In genomic region chr4:185638093-185638492, GRCh38 we compare ENCODE assay signal across 1 cellular context.
TF ChIP-seq lines count a peak whose summit lies in the region.

No MANE protein-coding gene starts in this region.

TF ChIP-seq in GM23338, 12 proteins besides CTCF, POLR2A, EP300 and RAD21 (continued from another document):
- TF ChIP-seq ZNF462 (CRISPR knock-in tag; IDR thresholded peaks at IDR 0.05) (no peak), STAT1 (IDR thresholded peaks at IDR 0.05; ENCODE audit: unreplicated experiment) (no peak), EZH2 (IDR thresholded peaks at IDR 0.05; ENCODE audit: low read depth, unreplicated experiment) (no peak), CREB1 (CRISPR knock-in tag; IDR thresholded peaks at IDR 0.05; ENCODE audit: low read depth) (no peak), JUNB (IDR thresholded peaks at IDR 0.05; ENCODE audit: unreplicated experiment) (no peak), REST (IDR thresholded peaks at IDR 0.05; ENCODE audit: unreplicated experiment) (no peak), ZNF331 (CRISPR knock-in tag; IDR thresholded peaks at IDR 0.05; ENCODE audit: low read depth) (no peak)
